23 cellular contexts compared by ENCODE assay signal in the genomic region with DNA sequence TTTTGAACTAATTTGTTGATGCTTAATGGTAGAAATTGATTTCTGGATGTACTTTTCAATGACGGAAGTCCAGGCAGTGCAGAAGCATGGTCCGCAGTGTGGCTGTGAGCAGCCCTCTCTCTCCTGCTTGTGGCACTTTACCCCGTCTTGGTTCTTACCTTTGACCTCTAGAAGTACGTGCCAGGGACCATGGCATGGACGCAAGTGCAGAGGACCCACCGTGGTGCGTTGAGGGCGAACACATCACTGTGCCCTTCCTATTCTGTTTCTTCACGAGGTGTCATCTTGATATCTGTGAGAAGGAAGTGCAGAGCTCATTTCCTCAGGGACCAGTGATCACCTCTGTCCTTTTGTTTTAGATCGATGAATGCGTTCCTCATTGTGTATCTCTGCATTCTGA.
"Had no signal": no experiment of that assay in that cellular context is flagged by ENCODE, and none has a peak within 500 bp of the region (broad histone marks: within the 10 kb centered on the region; RNA-seq: fewer than 3 reads in every experiment).

No MANE protein-coding gene starts in this region.

- H2AFZ ChIP-seq: parathyroid adenoma had no signal

- ATAC-seq: effector memory CD8-positive, alpha-beta T cell; foreskin keratinocyte; left colon; left ventricle myocardium superior; natural killer cell treated with Interleukin-12 subunit alpha and Interleukin-12 subunit beta and Interleukin-15 and Interleukin-18, amount 100 ng/mL, for 72 hours; psoas muscle; sciatic nerve; stimulated activated naive B cell treated with anti-CD40 and anti-IgM and Interleukin-4, amounts not matched to agents 10 μg/mL and 1 μg/mL and 100 μg/mL, for 72 hours; stimulated activated naive CD8-positive, alpha-beta T cell treated with anti-CD3 and anti-CD28 coated beads, Interleukin-15, amount 100 ng/mL, for 72 hours had no signal

- H3K4me1 Mint-ChIP-seq: stimulated activated naive CD8-positive, alpha-beta T cell treated with anti-CD3 and anti-CD28 coated beads, Interleukin-15, amount 100 ng/mL, for 72 hours had no signal

- H3K4me1 ChIP-seq: foreskin keratinocyte, parathyroid adenoma, psoas muscle, transverse colon had no signal

- H3K27me3 Mint-ChIP-seq: effector memory CD8-positive, alpha-beta T cell; natural killer cell treated with Interleukin-12 subunit alpha and Interleukin-12 subunit beta and Interleukin-15 and Interleukin-18, amount 100 ng/mL, for 72 hours; stimulated activated naive B cell treated with anti-CD40 and anti-IgM and Interleukin-4, amounts not matched to agents 10 μg/mL and 1 μg/mL and 100 μg/mL, for 72 hours; stimulated activated naive CD8-positive, alpha-beta T cell treated with anti-CD3 and anti-CD28 coated beads, Interleukin-15, amount 100 ng/mL, for 72 hours had no signal

- H3K27ac ChIP-seq: foreskin keratinocyte, parathyroid adenoma, psoas muscle, skin epidermis, thoracic aorta, transverse colon had no signal

- H3K4me3 ChIP-seq: lung, psoas muscle, skin epidermis, thoracic aorta, transverse colon had no signal

- DNase-seq: effector memory CD8-positive, alpha-beta T cell; erythroblast; foreskin keratinocyte; hippocampal formation; left colon; left ventricle myocardium superior; mesenchymal stem cell; midbrain; occipital lobe; psoas muscle; retina; stimulated activated CD4-positive, alpha-beta T cell treated with anti-CD3 and anti-CD28 coated beads, Interleukin-2, amount 100 ng/mL, for 24 hours; stimulated activated CD4-positive, alpha-beta T cell treated with anti-CD3 and anti-CD28 coated beads, Interleukin-4, amount 100 ng/mL, for 4 hours; stimulated activated naive B cell treated with anti-CD40 and anti-IgM and Interleukin-4, amounts not matched to agents 10 μg/mL and 1 μg/mL and 100 μg/mL, for 72 hours; stimulated activated naive CD8-positive, alpha-beta T cell treated with anti-CD3 and anti-CD28 coated beads, Interleukin-15, amount 100 ng/mL, for 72 hours; substantia nigra; transverse colon had no signal

- H3K9me3 ChIP-seq: psoas muscle, thoracic aorta, transverse colon had no signal

- H3K4me3 Mint-ChIP-seq: effector memory CD8-positive, alpha-beta T cell; natural killer cell treated with Interleukin-12 subunit alpha and Interleukin-12 subunit beta and Interleukin-15 and Interleukin-18, amount 100 ng/mL, for 72 hours; stimulated activated naive B cell treated with anti-CD40 and anti-IgM and Interleukin-4, amounts not matched to agents 10 μg/mL and 1 μg/mL and 100 μg/mL, for 72 hours; stimulated activated naive CD8-positive, alpha-beta T cell treated with anti-CD3 and anti-CD28 coated beads, Interleukin-15, amount 100 ng/mL, for 72 hours had no signal

- H3K36me3 ChIP-seq: transverse colon had no signal

- H3K9ac ChIP-seq: parathyroid adenoma had no signal

- H3K79me2 ChIP-seq: parathyroid adenoma had no signal

- H3K27ac Mint-ChIP-seq: effector memory CD8-positive, alpha-beta T cell; natural killer cell treated with Interleukin-12 subunit alpha and Interleukin-12 subunit beta and Interleukin-15 and Interleukin-18, amount 100 ng/mL, for 72 hours; stimulated activated naive B cell treated with anti-CD40 and anti-IgM and Interleukin-4, amounts not matched to agents 10 μg/mL and 1 μg/mL and 100 μg/mL, for 72 hours had no signal

- H3K9me3 Mint-ChIP-seq: effector memory CD8-positive, alpha-beta T cell; natural killer cell treated with Interleukin-12 subunit alpha and Interleukin-12 subunit beta and Interleukin-15 and Interleukin-18, amount 100 ng/mL, for 72 hours; stimulated activated naive B cell treated with anti-CD40 and anti-IgM and Interleukin-4, amounts not matched to agents 10 μg/mL and 1 μg/mL and 100 μg/mL, for 72 hours; stimulated activated naive CD8-positive, alpha-beta T cell treated with anti-CD3 and anti-CD28 coated beads, Interleukin-15, amount 100 ng/mL, for 72 hours had no signal

- H3K27me3 ChIP-seq: foreskin keratinocyte, transverse colon had no signal
